ENCODE assay signal across 10 cellular contexts in genomic region chr22:29782061-29782845, GRCh38. TPM values are rescaled to one million over a fixed set of nuclear protein-coding genes. Genes with fewer than 3 reads are reported as not detected.
A peak's percentile ranks its signal among the peaks of the same experiment; 100 is the strongest.
DNase-seq lines count a peak whose midpoint lies in the region; ATAC-seq and TF ChIP-seq lines count a peak whose summit lies in the region.
"Had no signal": no experiment of that assay in that cellular context is flagged by ENCODE, and none has a peak within 500 bp of the region (broad histone marks: within the 10 kb centered on the region; RNA-seq: fewer than 3 reads in every experiment).

No MANE protein-coding gene starts in this region.

- no peaks in the 10 kb centered on the region for H3K27me3 ChIP-seq in ovary

- no peak overlapping the region for H3K4me3 ChIP-seq in ovary

- H3K4me1 Mint-ChIP-seq in T-cell, result no peaks in the 10 kb centered on the region
- H3K4me1 Mint-ChIP-seq: activated CD4-positive, alpha-beta T cell treated with anti-CD3 and anti-CD28 coated beads for 36 hours had no signal

- POLR2A ChIA-PET in T-cell (lab: Charles Lee), result no interaction called here

- no peak for TF ChIP-seq POLR2A in ovary (IDR thresholded peaks at IDR 0.05)

- H3K4me1 ChIP-seq in ovary (ENCODE audit: insufficient read depth), result peaks cover 5% of the 10 kb centered on the region

- peak overlapping the region in 1 of 2 donors; percentile 44 for H3K27ac ChIP-seq in ovary
- H3K27ac ChIP-seq: KMS-11 had no signal

- CTCF ChIA-PET in T-cell (lab: Charles Lee), result no interaction called here

- no peak overlapping the region for H3K27ac Mint-ChIP-seq in T-cell
- H3K27ac Mint-ChIP-seq: activated CD4-positive, alpha-beta T cell treated with anti-CD3 and anti-CD28 coated beads for 36 hours had no signal

- H3K9me3 Mint-ChIP-seq in T-cell, result no peaks in the 10 kb centered on the region

- H3K36me3 Mint-ChIP-seq in T-cell, result peaks cover 4% of the 10 kb centered on the region

- H3K4me3 Mint-ChIP-seq in T-cell, result no peak overlapping the region
- H3K4me3 Mint-ChIP-seq: activated CD4-positive, alpha-beta T cell treated with anti-CD3 and anti-CD28 coated beads for 36 hours had no signal

- TF ChIP-seq CTCF in ovary (IDR thresholded peaks at IDR 0.05), result no peak

- peak; percentile 87 for ATAC-seq in Right ventricle myocardium inferior
- ATAC-seq in T-cell (replicated peaks in 1 of 4), result no peak
- ATAC-seq in GM18861 (IDR thresholded peaks at IDR 0.05; ENCODE audit: unreplicated experiment), result no peak
- ATAC-seq: activated CD4-positive, alpha-beta T cell treated with anti-CD3 and anti-CD28 coated beads for 36 hours had no signal

- DNase-seq in A172 (ENCODE audit: low spot score) (peak; percentile 47), amygdala (lab: John Stamatoyannopoulos, UW) (peak in 34 of 56 donors; percentile 7 to 73 (median 32)), Right ventricle myocardium inferior (ENCODE audit: missing footprints) (peak; percentile 74), ovary (peak in 4 of 5 donors; percentile 35 to 55 (median 46)), T-cell (no peak), middle frontal gyrus (ENCODE audit: extremely low spot score, low spot score) (no peak), NCI-H345 (lab: John Stamatoyannopoulos, UW) (no peak)
- DNase-seq: activated CD4-positive, alpha-beta T cell treated with anti-CD3 and anti-CD28 coated beads for 36 hours had no signal

- H3K36me3 ChIP-seq in ovary, result no peaks in the 10 kb centered on the region

- no peak for TF ChIP-seq EP300 in ovary (IDR thresholded peaks at IDR 0.05)

- H3K9me3 ChIP-seq in ovary, result no peaks in the 10 kb centered on the region

- H3K27me3 Mint-ChIP-seq in T-cell, result no peaks in the 10 kb centered on the region
- H3K27me3 Mint-ChIP-seq: activated CD4-positive, alpha-beta T cell treated with anti-CD3 and anti-CD28 coated beads for 36 hours had no signal

- 56 to 59% (median 57%) methylated on average over 7 of the region's 7 CpGs for WGBS in ovary, 3 donors

- intact Hi-C loops in Right ventricle myocardium inferior (cut with DNase I), result no loop called here
- intact Hi-C loops in ovary (cut with DNase I), result no loop called here

RNA-seq across cellular contexts. Expression of gene UQCR10, which starts 15.1 kb away (rescaled TPM):
- 63.4 and 63.8 TPM in 2 replicates for total RNA-seq in A172 (2014; rRNA removed; shearing (Covaris generic))
- total RNA-seq in Right ventricle myocardium inferior (381 TPM), ovary (10 to 100 TPM; 24.2 to 61.2 (median 49.1) TPM), T-cell (10 to 100 TPM; 36.6 to 56.2 (median 48.4) TPM)
- 10 to 100 TPM; 78.2 to 93.1 TPM for polyA plus RNA-seq in ovary

RNA-seq across cellular contexts. Expression of gene ZMAT5, which starts 15.4 kb away (rescaled TPM):
- total RNA-seq in A172 (2014; rRNA removed; shearing (Covaris generic)), result 12.0 and 22.0 TPM in 2 replicates
- 21.7 TPM for total RNA-seq in Right ventricle myocardium inferior
- total RNA-seq in ovary, result 10 to 100 TPM; 16.1 to 27.2 (median 22.3) TPM
- 10 to 100 TPM in 1 of 2 donors, 1 to 10 TPM in 1; 5.7 to 17.7 TPM for polyA plus RNA-seq in ovary
- total RNA-seq in T-cell, result 10 to 100 TPM; 11.2 to 23.1 (median 21.1) TPM

RNA-seq across cellular contexts. Expression of gene ASCC2, which starts 55.8 kb away (rescaled TPM):
- total RNA-seq in A172 (2014; rRNA removed; shearing (Covaris generic)), result 15.4 and 16.7 TPM in 2 replicates
- 33.8 TPM for total RNA-seq in Right ventricle myocardium inferior
- total RNA-seq in ovary, result 10 to 100 TPM; 26.9 to 55.6 (median 36.9) TPM
- polyA plus RNA-seq in ovary, result 10 to 100 TPM; 27.0 to 45.6 TPM
- total RNA-seq in T-cell, result 10 to 100 TPM; 80.1 to 94.2 (median 85.7) TPM

Comparison
In these comparisons a context has a peak if more than half of its experiments do, and no peak if none do; other contexts are left out.
1. DNase-seq: peak in A172 (single experiment), amygdala (34 of 56), Right ventricle myocardium inferior (single experiment) and ovary (4 of 5); none in T-cell (0 of 34), middle frontal gyrus (single experiment) and NCI-H345 (single experiment).